Comparison of ENCODE assay signal across 1 cellular context in the genomic region with DNA sequence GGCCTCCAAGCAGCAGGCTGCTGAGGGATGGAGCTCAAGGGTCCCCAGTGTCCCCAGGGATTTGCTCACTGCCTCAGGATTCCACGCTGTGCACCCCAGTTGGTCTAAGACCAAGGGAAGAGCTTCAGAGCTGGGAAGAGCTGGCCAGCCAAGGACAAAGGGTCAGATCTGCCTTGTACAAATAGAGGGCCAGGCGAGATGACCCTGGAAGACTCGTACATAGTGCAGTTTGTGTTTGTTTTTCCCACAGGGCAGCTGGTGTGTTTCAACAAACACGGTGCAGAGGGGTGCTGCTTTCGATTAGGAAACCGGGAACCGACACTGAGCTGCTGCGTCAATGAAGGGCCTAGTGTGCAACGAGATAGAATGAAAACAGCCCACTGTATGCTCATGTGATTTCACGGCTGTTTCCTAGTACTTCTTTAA.
TF ChIP-seq lines count a peak whose summit lies in the region.

No MANE protein-coding gene starts in this region.

TF ChIP-seq in HepG2, 621 proteins besides CTCF, POLR2A, EP300 and RAD21 (continued from another document and continues in another):
- TF ChIP-seq IKZF5 (CRISPR knock-in tag; IDR thresholded peaks at IDR 0.05): peak; percentile 97
- TF ChIP-seq ZNF276 (CRISPR knock-in tag; IDR thresholded peaks at IDR 0.05; ENCODE audit: low read depth): no peak
- TF ChIP-seq ZBTB40 (IDR thresholded peaks at IDR 0.05): no peak
- peak; percentile 81 for TF ChIP-seq ZBTB40 (CRISPR knock-in tag; IDR thresholded peaks at IDR 0.05)
- TF ChIP-seq GZF1 (CRISPR knock-in tag; IDR thresholded peaks at IDR 0.05): peak; percentile 73; the same call in 1 of the 2 replicates
- TF ChIP-seq THRA (CRISPR knock-in tag; IDR thresholded peaks at IDR 0.05; ENCODE audit: borderline replicate concordance): peak; percentile 99
- TF ChIP-seq KDM3A (CRISPR knock-in tag; IDR thresholded peaks at IDR 0.05; ENCODE audit: low read depth): peak; percentile 85; the same call in 1 of the 2 replicates
- no peak for TF ChIP-seq ZNF660 (CRISPR knock-in tag; IDR thresholded peaks at IDR 0.05; ENCODE audit: borderline replicate concordance, low read depth)
- TF ChIP-seq, protein P1, sequence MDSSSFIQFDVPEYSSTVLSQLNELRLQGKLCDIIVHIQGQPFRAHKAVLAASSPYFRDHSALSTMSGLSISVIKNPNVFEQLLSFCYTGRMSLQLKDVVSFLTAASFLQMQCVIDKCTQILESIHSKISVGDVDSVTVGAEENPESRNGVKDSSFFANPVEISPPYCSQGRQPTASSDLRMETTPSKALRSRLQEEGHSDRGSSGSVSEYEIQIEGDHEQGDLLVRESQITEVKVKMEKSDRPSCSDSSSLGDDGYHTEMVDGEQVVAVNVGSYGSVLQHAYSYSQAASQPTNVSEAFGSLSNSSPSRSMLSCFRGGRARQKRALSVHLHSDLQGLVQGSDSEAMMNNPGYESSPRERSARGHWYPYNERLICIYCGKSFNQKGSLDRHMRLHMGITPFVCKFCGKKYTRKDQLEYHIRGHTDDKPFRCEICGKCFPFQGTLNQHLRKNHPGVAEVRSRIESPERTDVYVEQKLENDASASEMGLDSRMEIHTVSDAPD (CRISPR knock-in tag; IDR thresholded peaks at IDR 0.05): no peak; the same call in 1 of the 2 replicates
- TF ChIP-seq, protein P2, sequence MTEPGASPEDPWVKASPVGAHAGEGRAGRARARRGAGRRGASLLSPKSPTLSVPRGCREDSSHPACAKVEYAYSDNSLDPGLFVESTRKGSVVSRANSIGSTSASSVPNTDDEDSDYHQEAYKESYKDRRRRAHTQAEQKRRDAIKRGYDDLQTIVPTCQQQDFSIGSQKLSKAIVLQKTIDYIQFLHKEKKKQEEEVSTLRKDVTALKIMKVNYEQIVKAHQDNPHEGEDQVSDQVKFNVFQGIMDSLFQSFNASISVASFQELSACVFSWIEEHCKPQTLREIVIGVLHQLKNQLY (CRISPR knock-in tag; IDR thresholded peaks at IDR 0.05): peak; percentile 74
- TF ChIP-seq, protein P3, sequence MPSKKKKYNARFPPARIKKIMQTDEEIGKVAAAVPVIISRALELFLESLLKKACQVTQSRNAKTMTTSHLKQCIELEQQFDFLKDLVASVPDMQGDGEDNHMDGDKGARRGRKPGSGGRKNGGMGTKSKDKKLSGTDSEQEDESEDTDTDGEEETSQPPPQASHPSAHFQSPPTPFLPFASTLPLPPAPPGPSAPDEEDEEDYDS (CRISPR knock-in tag; IDR thresholded peaks at IDR 0.05): peak; percentile 70; the same call in 1 of the 2 replicates
- TF ChIP-seq ZNF510 (CRISPR knock-in tag; IDR thresholded peaks at IDR 0.05; ENCODE audit: low read depth): no peak
- TF ChIP-seq ARID2 (CRISPR knock-in tag; IDR thresholded peaks at IDR 0.05; ENCODE audit: borderline replicate concordance): no peak
- no peak for TF ChIP-seq ATF7 (IDR thresholded peaks at IDR 0.05)
- peak; percentile 44; the same call in 1 of the 2 replicates for TF ChIP-seq ATF7 (CRISPR knock-in tag; IDR thresholded peaks at IDR 0.05)
- no peak for TF ChIP-seq RBM22 (optimal IDR thresholded peaks at IDR 0.05; ENCODE audit: low read length)
- TF ChIP-seq, protein P4, sequence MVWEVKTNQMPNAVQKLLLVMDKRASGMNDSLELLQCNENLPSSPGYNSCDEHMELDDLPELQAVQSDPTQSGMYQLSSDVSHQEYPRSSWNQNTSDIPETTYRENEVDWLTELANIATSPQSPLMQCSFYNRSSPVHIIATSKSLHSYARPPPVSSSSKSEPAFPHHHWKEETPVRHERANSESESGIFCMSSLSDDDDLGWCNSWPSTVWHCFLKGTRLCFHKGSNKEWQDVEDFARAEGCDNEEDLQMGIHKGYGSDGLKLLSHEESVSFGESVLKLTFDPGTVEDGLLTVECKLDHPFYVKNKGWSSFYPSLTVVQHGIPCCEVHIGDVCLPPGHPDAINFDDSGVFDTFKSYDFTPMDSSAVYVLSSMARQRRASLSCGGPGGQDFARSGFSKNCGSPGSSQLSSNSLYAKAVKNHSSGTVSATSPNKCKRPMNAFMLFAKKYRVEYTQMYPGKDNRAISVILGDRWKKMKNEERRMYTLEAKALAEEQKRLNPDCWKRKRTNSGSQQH (CRISPR knock-in tag; IDR thresholded peaks at IDR 0.05; ENCODE audit: low read depth): peak; percentile 83; the same call in 1 of the 2 replicates
- TF ChIP-seq PLRG1 (conservative IDR thresholded peaks at IDR 0.05): no peak
- 0 out of 2 replicates have a peak, but pooled peaks have one; percentile 13 for TF ChIP-seq CREB1 (IDR thresholded peaks at IDR 0.05)
- TF ChIP-seq CREB1 (CRISPR knock-in tag; IDR thresholded peaks at IDR 0.05): peak; percentile 79
- TF ChIP-seq SP5 (CRISPR knock-in tag; IDR thresholded peaks at IDR 0.05; ENCODE audit: borderline replicate concordance, low read depth): peak; percentile 41; the same call in 1 of the 2 replicates
- peak; percentile 93 for TF ChIP-seq NCOR1 (IDR thresholded peaks at IDR 0.05; ENCODE audit: borderline replicate concordance, low read length)
- TF ChIP-seq TSC22D2 (CRISPR knock-in tag; IDR thresholded peaks at IDR 0.05; ENCODE audit: borderline replicate concordance): no peak
- peak; percentile 85; the same call in 1 of the 2 replicates for TF ChIP-seq ZNF441 (CRISPR knock-in tag; IDR thresholded peaks at IDR 0.05; ENCODE audit: borderline replicate concordance)
- TF ChIP-seq ZKSCAN1 (IDR thresholded peaks at IDR 0.05; ENCODE audit: low read length): peak; percentile 95
- TF ChIP-seq, protein P5, sequence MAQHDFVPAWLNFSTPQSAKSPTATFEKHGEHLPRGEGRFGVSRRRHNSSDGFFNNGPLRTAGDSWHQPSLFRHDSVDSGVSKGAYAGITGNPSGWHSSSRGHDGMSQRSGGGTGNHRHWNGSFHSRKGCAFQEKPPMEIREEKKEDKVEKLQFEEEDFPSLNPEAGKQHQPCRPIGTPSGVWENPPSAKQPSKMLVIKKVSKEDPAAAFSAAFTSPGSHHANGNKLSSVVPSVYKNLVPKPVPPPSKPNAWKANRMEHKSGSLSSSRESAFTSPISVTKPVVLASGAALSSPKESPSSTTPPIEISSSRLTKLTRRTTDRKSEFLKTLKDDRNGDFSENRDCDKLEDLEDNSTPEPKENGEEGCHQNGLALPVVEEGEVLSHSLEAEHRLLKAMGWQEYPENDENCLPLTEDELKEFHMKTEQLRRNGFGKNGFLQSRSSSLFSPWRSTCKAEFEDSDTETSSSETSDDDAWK (CRISPR knock-in tag; IDR thresholded peaks at IDR 0.05): no peak
- no peak for TF ChIP-seq IKZF1 (IDR thresholded peaks at IDR 0.05)
- TF ChIP-seq SP140L (CRISPR knock-in tag; IDR thresholded peaks at IDR 0.05; ENCODE audit: borderline replicate concordance): no peak
- peak; percentile 85; the same call in 1 of the 2 replicates for TF ChIP-seq ZNF639 (CRISPR knock-in tag; conservative IDR thresholded peaks at IDR 0.05)
- TF ChIP-seq, protein P6, sequence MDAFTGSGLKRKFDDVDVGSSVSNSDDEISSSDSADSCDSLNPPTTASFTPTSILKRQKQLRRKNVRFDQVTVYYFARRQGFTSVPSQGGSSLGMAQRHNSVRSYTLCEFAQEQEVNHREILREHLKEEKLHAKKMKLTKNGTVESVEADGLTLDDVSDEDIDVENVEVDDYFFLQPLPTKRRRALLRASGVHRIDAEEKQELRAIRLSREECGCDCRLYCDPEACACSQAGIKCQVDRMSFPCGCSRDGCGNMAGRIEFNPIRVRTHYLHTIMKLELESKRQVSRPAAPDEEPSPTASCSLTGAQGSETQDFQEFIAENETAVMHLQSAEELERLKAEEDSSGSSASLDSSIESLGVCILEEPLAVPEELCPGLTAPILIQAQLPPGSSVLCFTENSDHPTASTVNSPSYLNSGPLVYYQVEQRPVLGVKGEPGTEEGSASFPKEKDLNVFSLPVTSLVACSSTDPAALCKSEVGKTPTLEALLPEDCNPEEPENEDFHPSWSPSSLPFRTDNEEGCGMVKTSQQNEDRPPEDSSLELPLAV (CRISPR knock-in tag; conservative IDR thresholded peaks at IDR 0.05; ENCODE audit: low read depth): no peak
